8 cellular contexts compared by ENCODE assay signal in the genomic region with DNA sequence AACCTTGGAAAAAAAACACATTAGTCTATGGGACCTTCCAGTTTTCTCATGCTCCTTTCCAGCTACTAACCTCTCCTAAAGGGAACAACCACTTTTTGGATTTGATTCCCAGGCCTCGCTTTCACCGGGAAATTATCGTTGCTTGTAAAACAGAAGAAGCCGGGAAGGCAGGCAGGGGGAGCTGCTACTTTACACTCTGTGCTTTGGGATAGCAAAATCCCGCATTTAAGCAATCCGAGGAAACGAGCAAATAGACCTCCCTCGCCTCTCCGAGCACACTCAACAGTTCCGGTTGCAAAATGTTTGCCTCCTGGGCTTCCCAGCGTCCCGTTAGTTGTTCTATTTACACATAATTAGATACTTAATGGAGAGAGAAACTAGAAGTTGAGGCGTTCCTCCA. TPM values are rescaled to one million over a fixed set of nuclear protein-coding genes. Genes with fewer than 3 reads are reported as not detected.
DNase-seq lines count a peak whose midpoint lies in the region; ATAC-seq and TF ChIP-seq lines count a peak whose summit lies in the region.

No MANE protein-coding gene starts in this region.

- peak overlapping the region; percentile 37 for H3K9ac ChIP-seq in SK-N-MC (ENCODE audit: insufficient read length)

- H3K27ac ChIP-seq in SK-N-MC (peak overlapping the region; percentile 36; the same call in 1 of the 2 replicates), upper lobe of right lung (no peak overlapping the region)

- no peaks in the 10 kb centered on the region for H3K27me3 ChIP-seq in upper lobe of right lung

- POLR2A ChIA-PET in AG04449 (lab: Yijun Ruan, JAX) (no interaction called here), GM10248 (lab: Yijun Ruan, JAX) (no interaction called here)

- DNase-seq in AG04449 (ENCODE audit: low read depth, low spot score) (no peak), GM10248 (ENCODE audit: extremely low spot score) (no peak), SK-N-MC (ENCODE audit: low read depth, low spot score) (peak; percentile 47), epithelial cell of proximal tubule (ENCODE audit: low read depth) (peak; percentile 37), mucosa of descending colon (peak in 1 of 3 donors; percentile 57), upper lobe of right lung (peak; percentile 70), NCI-H1930 (lab: John Stamatoyannopoulos, UW) (no peak)

- H3K36me3 ChIP-seq in SK-N-MC (ENCODE audit: insufficient read depth, low read length) (no peaks in the 10 kb centered on the region), mucosa of descending colon (ENCODE audit: low read depth) (no peaks in the 10 kb centered on the region), upper lobe of right lung (no peaks in the 10 kb centered on the region)

- TF ChIP-seq CTCF in AG04449 (IDR thresholded peaks at IDR 0.05; ENCODE audit: insufficient read depth, low read length, missing control alignments) (peak; percentile 19), GM10248 (IDR thresholded peaks at IDR 0.05; ENCODE audit: control extremely low read depth, extremely low read depth, low read depth, missing control alignments) (peak; percentile 27), epithelial cell of proximal tubule (conservative IDR thresholded peaks at IDR 0.05; ENCODE audit: low read depth, low read length) (peak; percentile 52), mucosa of descending colon (IDR thresholded peaks at IDR 0.05) (no peak), upper lobe of right lung (IDR thresholded peaks at IDR 0.05) (peak; percentile 21)

- intact Hi-C loops in mucosa of descending colon (cut with DNase I, micrococcal nuclease) (no loop called here), upper lobe of right lung (cut with DNase I) (no loop called here)

- H3K4me3 ChIP-seq in AG04449 (ENCODE audit: low read depth, low read length), result peak overlapping the region; percentile 51
- H3K4me3 ChIP-seq in SK-N-MC, result peak overlapping the region; percentile 74
- peak overlapping the region; percentile 51 for H3K4me3 ChIP-seq in epithelial cell of proximal tubule (ENCODE audit: low read depth, low read length)
- no peak overlapping the region for H3K4me3 ChIP-seq in mucosa of descending colon
- H3K4me3 ChIP-seq in upper lobe of right lung, result peak overlapping the region; percentile 56

- CTCF ChIA-PET in AG04449 (lab: Yijun Ruan, JAX) (interaction anchor here (1.1 to 1.9 kb wide), 6 partner anchors 9 to 222 kb away, joined by 3 to 8 read pairs (median 7); no protein-coding TSS in a partner anchor), GM10248 (lab: Yijun Ruan, JAX) (interaction anchor here (0.8 to 1.7 kb wide), 3 partner anchors 10 to 23 kb away, joined by 3 to 7 read pairs (median 5); no protein-coding TSS in a partner anchor)

- ATAC-seq in mucosa of descending colon (peak; percentile 44), upper lobe of right lung (peak; percentile 74), HG03354 (IDR thresholded peaks at IDR 0.05; ENCODE audit: poor library complexity, severe bottlenecking, unreplicated experiment) (no peak)

- no peaks in the 10 kb centered on the region for H3K9me3 ChIP-seq in SK-N-MC (ENCODE audit: low read depth, low read length)
- no peaks in the 10 kb centered on the region for H3K9me3 ChIP-seq in mucosa of descending colon
- H3K9me3 ChIP-seq in upper lobe of right lung, result no peaks in the 10 kb centered on the region

- peaks cover 10% of the 10 kb centered on the region for H3K4me1 ChIP-seq in mucosa of descending colon (ENCODE audit: low read depth)
- H3K4me1 ChIP-seq in upper lobe of right lung, result peaks cover 13% of the 10 kb centered on the region

RNA-seq across cellular contexts. Expression of a gene that starts 1.2 kb away (rescaled TPM):
- total RNA-seq in epithelial cell of proximal tubule (not detected in 2 replicates), mucosa of descending colon (1 to 10 TPM; 1.8 to 6.2 (median 3.8) TPM), upper lobe of right lung (2.4 TPM)

Comparison
In these comparisons a context has a peak if more than half of its experiments do, and no peak if none do; other contexts are left out.
1. DNase-seq: peak in SK-N-MC (single experiment), epithelial cell of proximal tubule (single experiment) and upper lobe of right lung (single experiment); none in AG04449 (single experiment), GM10248 (single experiment) and NCI-H1930 (0 of 2).